Comparison of ENCODE assay signal across 8 cellular contexts in genomic region chr15:92917606-92918407, GRCh38. TPM values are rescaled to one million over a fixed set of nuclear protein-coding genes. Genes with fewer than 3 reads are reported as not detected.
A peak's percentile ranks its signal among the peaks of the same experiment; 100 is the strongest.
DNase-seq lines count a peak whose midpoint lies in the region; ATAC-seq and TF ChIP-seq lines count a peak whose summit lies in the region.

No MANE protein-coding gene starts in this region.

- peaks cover 2% of the 10 kb centered on the region; the same call in 1 of the 2 replicates for H3K27me3 Mint-ChIP-seq in WTC11 (ENCODE audit: low read depth)

- H3K27ac Mint-ChIP-seq in WTC11, result peak overlapping the region; percentile 98

- H3K36me3 Mint-ChIP-seq in WTC11, result peaks cover 6% of the 10 kb centered on the region

- H3K4me3 Mint-ChIP-seq in WTC11, result no peak overlapping the region

- H3K4me1 Mint-ChIP-seq in WTC11, result peaks cover 85% of the 10 kb centered on the region

- no peaks in the 10 kb centered on the region for H3K9me3 Mint-ChIP-seq in WTC11

- peak; percentile 74 for TF ChIP-seq CTCF in WTC11 (IDR thresholded peaks at IDR 0.05)

- POLR2A ChIA-PET in WTC11 (lab: Charles Lee), result interaction anchor here (0.8 to 1.2 kb wide), 4 partner anchors 10 to 108 kb away, joined by 3 to 15 read pairs (median 6); partner anchors contain the start of gene CHD2

- ATAC-seq in HG03060 (IDR thresholded peaks at IDR 0.05; ENCODE audit: low read depth, unreplicated experiment), result peak; percentile 30
- ATAC-seq in WTC11, result peak; percentile 17
- ATAC-seq in GM18511 (IDR thresholded peaks at IDR 0.05; ENCODE audit: unreplicated experiment), result no peak

- H3K27ac ChIP-seq in caudate nucleus (ENCODE audit: low read depth, low read length), result peak overlapping the region; percentile 92

- DNase-seq in DMS153 treated with DMSO at 0.1 percent for 48 hours (lab: John Stamatoyannopoulos, UW; ENCODE audit: unreplicated experiment), result peak; percentile 37
- DNase-seq in NCI-H2227 treated with DMSO at 0.1 percent for 48 hours (lab: John Stamatoyannopoulos, UW), result peak; percentile 80
- DNase-seq in WTC11 (ENCODE audit: low spot score), result peak; percentile 94
- peak in 58 of 61 donors; percentile 26 to 96 (median 72) for DNase-seq in caudate nucleus (lab: John Stamatoyannopoulos, UW)
- DNase-seq in inferior parietal cortex (ENCODE audit: extremely low spot score), result peak; percentile 99
- peak; percentile 89 for DNase-seq in smooth muscle cell of the brain vasculature (ENCODE audit: low read depth, low spot score)

- CTCF ChIA-PET in WTC11 (lab: Charles Lee), result interaction anchor here (0.7 to 2.9 kb wide), 16 partner anchors 10 to 276 kb away, joined by 3 to 24 read pairs (median 4); partner anchors contain the start of gene CHD2

TF ChIP-seq in WTC11, 78 proteins besides CTCF, POLR2A, EP300 and RAD21:
- no peak for TF ChIP-seq ZNF425 (CRISPR knock-in tag; conservative IDR thresholded peaks at IDR 0.05)
- TF ChIP-seq ELF4 (CRISPR knock-in tag; IDR thresholded peaks at IDR 0.05; ENCODE audit: low read depth), result no peak
- TF ChIP-seq SP1 (CRISPR knock-in tag; conservative IDR thresholded peaks at IDR 0.05), result peak; percentile 64
- 0 out of 2 replicates have a peak, but pooled peaks have one; percentile 12 for TF ChIP-seq PRDM15 (CRISPR knock-in tag; IDR thresholded peaks at IDR 0.05)
- peak; percentile 42; the same call in 1 of the 2 replicates for TF ChIP-seq MAX (CRISPR knock-in tag; IDR thresholded peaks at IDR 0.05)
- TF ChIP-seq GRHL2 (CRISPR knock-in tag; IDR thresholded peaks at IDR 0.05; ENCODE audit: insufficient replicate concordance, severe bottlenecking), result no peak
- TF ChIP-seq FOXK1 (CRISPR knock-in tag; IDR thresholded peaks at IDR 0.05), result peak; percentile 57; the same call in 1 of the 2 replicates
- TF ChIP-seq ZNF532 (CRISPR knock-in tag; IDR thresholded peaks at IDR 0.05; ENCODE audit: borderline replicate concordance), result 0 out of 2 replicates have a peak, but pooled peaks have one; percentile 9
TF ChIP-seq in WTC11: peak in this region for 5.

RNA-seq across cellular contexts. Expression of gene CHD2, which starts 17.7 kb away (rescaled TPM):
- total RNA-seq in WTC11 (2021), result 75.8 to 101 TPM (median 87.6 TPM) in 3 replicates

Comparison
In these comparisons a context has a peak if more than half of its experiments do, and no peak if none do; other contexts are left out.
1. DNase-seq: peak in every context shown above with its lines; median percentile 99 in inferior parietal cortex; 94 in WTC11; 89 in smooth muscle cell of the brain vasculature; 80 in NCI-H2227 treated with DMSO at 0.1 percent for 48 hours; 72 in caudate nucleus; 37 in DMS153 treated with DMSO at 0.1 percent for 48 hours.